ENCODE assay signal across 8 cellular contexts in genomic region chr2:213934560-213934959, GRCh38.
DNase-seq lines count a peak whose midpoint lies in the region; ATAC-seq, FAIRE-seq and TF ChIP-seq lines count a peak whose summit lies in the region.

No MANE protein-coding gene starts in this region.

- intact Hi-C loops in activated T-helper 2 cell treated with anti-CD3 and anti-CD28 coated beads, Interferon-gamma antibody, Interleukin-2, Interleukin-4, amounts not matched to agents 10 μg/mL and 5 μg/mL and 100 μg/mL, durations not matched to agents 14 hours and 24 hours and 36 hours (cut with micrococcal nuclease): loop anchor here (2.0 kb wide), 1 partner anchor 684 kb away; no protein-coding TSS in a partner anchor

- H3K36me3 Mint-ChIP-seq in WTC11 (peaks cover 5% of the 10 kb centered on the region; the same call in 1 of the 2 replicates), nephron (ENCODE audit: low read depth) (no peaks in the 10 kb centered on the region)
- H3K36me3 Mint-ChIP-seq in activated T-helper 2 cell treated with anti-CD3 and anti-CD28 coated beads, Interferon-gamma antibody, Interleukin-2, Interleukin-4, amounts not matched to agents 10 μg/mL and 5 μg/mL and 100 μg/mL, durations not matched to agents 14 hours and 24 hours and 36 hours (ENCODE audit: low read depth): no peaks in the 10 kb centered on the region

- no peak overlapping the region for H3K4me3 Mint-ChIP-seq in WTC11
- no peak overlapping the region for H3K4me3 Mint-ChIP-seq in nephron
- H3K4me3 Mint-ChIP-seq in activated T-helper 2 cell treated with anti-CD3 and anti-CD28 coated beads, Interferon-gamma antibody, Interleukin-2, Interleukin-4, amounts not matched to agents 10 μg/mL and 5 μg/mL and 100 μg/mL, durations not matched to agents 14 hours and 24 hours and 36 hours (ENCODE audit: low read depth): no peak overlapping the region

- CTCF ChIA-PET in WTC11 (lab: Charles Lee): no interaction called here

- no peak overlapping the region for H3K27ac Mint-ChIP-seq in WTC11
- H3K27ac Mint-ChIP-seq in nephron: no peak overlapping the region
- H3K27ac Mint-ChIP-seq in activated T-helper 2 cell treated with anti-CD3 and anti-CD28 coated beads, Interferon-gamma antibody, Interleukin-2, Interleukin-4, amounts not matched to agents 10 μg/mL and 5 μg/mL and 100 μg/mL, durations not matched to agents 14 hours and 24 hours and 36 hours: no peak overlapping the region

- POLR2A ChIA-PET in WTC11 (lab: Charles Lee): no interaction called here

- TF ChIP-seq CTCF in WTC11 (IDR thresholded peaks at IDR 0.05) (peak; percentile 45), nephron (IDR thresholded peaks at IDR 0.05; ENCODE audit: unreplicated experiment in 3 of 3) (peak in 2 of 3 experiments; percentile 7 to 45)

- ATAC-seq in GM19452 (IDR thresholded peaks at IDR 0.05; ENCODE audit: unreplicated experiment) (peak; percentile 95), HG03342 (IDR thresholded peaks at IDR 0.05; ENCODE audit: unreplicated experiment) (peak; percentile 100), WTC11 (peak; percentile 34)

- H3K9me3 Mint-ChIP-seq in WTC11 (peaks cover 11% of the 10 kb centered on the region), nephron (no peaks in the 10 kb centered on the region)
- H3K9me3 Mint-ChIP-seq in activated T-helper 2 cell treated with anti-CD3 and anti-CD28 coated beads, Interferon-gamma antibody, Interleukin-2, Interleukin-4, amounts not matched to agents 10 μg/mL and 5 μg/mL and 100 μg/mL, durations not matched to agents 14 hours and 24 hours and 36 hours: no peaks in the 10 kb centered on the region

- FAIRE-seq in G401.6 (lab: Jason Lieb, UNC): peak; percentile 54

- H3K27me3 Mint-ChIP-seq in WTC11 (ENCODE audit: low read depth): no peaks in the 10 kb centered on the region; the same call in 1 of the 2 replicates
- no peaks in the 10 kb centered on the region for H3K27me3 Mint-ChIP-seq in nephron (ENCODE audit: low read depth)
- H3K27me3 Mint-ChIP-seq in activated T-helper 2 cell treated with anti-CD3 and anti-CD28 coated beads, Interferon-gamma antibody, Interleukin-2, Interleukin-4, amounts not matched to agents 10 μg/mL and 5 μg/mL and 100 μg/mL, durations not matched to agents 14 hours and 24 hours and 36 hours (ENCODE audit: low read depth): no peaks in the 10 kb centered on the region

- H3K4me1 Mint-ChIP-seq in WTC11 (peaks cover 2% of the 10 kb centered on the region; the same call in 1 of the 2 replicates), nephron (no peaks in the 10 kb centered on the region)
- H3K4me1 Mint-ChIP-seq in activated T-helper 2 cell treated with anti-CD3 and anti-CD28 coated beads, Interferon-gamma antibody, Interleukin-2, Interleukin-4, amounts not matched to agents 10 μg/mL and 5 μg/mL and 100 μg/mL, durations not matched to agents 14 hours and 24 hours and 36 hours (ENCODE audit: low read depth): no peaks in the 10 kb centered on the region

- DNase-seq in WTC11 (ENCODE audit: low spot score) (no peak), HK-2 (ENCODE audit: unreplicated experiment) (no peak), NCI-H345 treated with DMSO at 0.1 percent for 48 hours (lab: John Stamatoyannopoulos, UW; ENCODE audit: unreplicated experiment) (no peak)
- DNase-seq in activated T-helper 2 cell treated with anti-CD3 and anti-CD28 coated beads, Interferon-gamma antibody, Interleukin-2, Interleukin-4, amounts not matched to agents 10 μg/mL and 5 μg/mL and 100 μg/mL, durations not matched to agents 14 hours and 24 hours and 36 hours (ENCODE audit: low spot score): no peak

TF ChIP-seq in WTC11, 78 proteins besides CTCF, POLR2A, EP300 and RAD21:
- TF ChIP-seq EMX1 (CRISPR knock-in tag; IDR thresholded peaks at IDR 0.05) (no peak), TEAD1 (CRISPR knock-in tag; IDR thresholded peaks at IDR 0.05) (no peak), AR (CRISPR knock-in tag; IDR thresholded peaks at IDR 0.05) (no peak), ZNF219 (CRISPR knock-in tag; IDR thresholded peaks at IDR 0.05; ENCODE audit: borderline replicate concordance) (no peak), PREB (CRISPR knock-in tag; IDR thresholded peaks at IDR 0.05; ENCODE audit: borderline replicate concordance) (no peak), ZNF425 (CRISPR knock-in tag; conservative IDR thresholded peaks at IDR 0.05) (no peak), ZNF232 (CRISPR knock-in tag; IDR thresholded peaks at IDR 0.05) (no peak), CBFB (CRISPR knock-in tag; IDR thresholded peaks at IDR 0.05; ENCODE audit: low read depth) (no peak), JAZF1 (CRISPR knock-in tag; IDR thresholded peaks at IDR 0.05) (no peak), TEAD4 (CRISPR knock-in tag; IDR thresholded peaks at IDR 0.05) (no peak), RORB (CRISPR knock-in tag; IDR thresholded peaks at IDR 0.05) (no peak)
TF ChIP-seq in WTC11: peak in this region for 0.

Comparison
In these comparisons a context has a peak if more than half of its experiments do, and no peak if none do; other contexts are left out.
1. ATAC-seq: peak in every context shown above with its lines; median percentile 100 in HG03342; 95 in GM19452; 34 in WTC11.